21 cellular contexts compared by ENCODE assay signal in the genomic region with DNA sequence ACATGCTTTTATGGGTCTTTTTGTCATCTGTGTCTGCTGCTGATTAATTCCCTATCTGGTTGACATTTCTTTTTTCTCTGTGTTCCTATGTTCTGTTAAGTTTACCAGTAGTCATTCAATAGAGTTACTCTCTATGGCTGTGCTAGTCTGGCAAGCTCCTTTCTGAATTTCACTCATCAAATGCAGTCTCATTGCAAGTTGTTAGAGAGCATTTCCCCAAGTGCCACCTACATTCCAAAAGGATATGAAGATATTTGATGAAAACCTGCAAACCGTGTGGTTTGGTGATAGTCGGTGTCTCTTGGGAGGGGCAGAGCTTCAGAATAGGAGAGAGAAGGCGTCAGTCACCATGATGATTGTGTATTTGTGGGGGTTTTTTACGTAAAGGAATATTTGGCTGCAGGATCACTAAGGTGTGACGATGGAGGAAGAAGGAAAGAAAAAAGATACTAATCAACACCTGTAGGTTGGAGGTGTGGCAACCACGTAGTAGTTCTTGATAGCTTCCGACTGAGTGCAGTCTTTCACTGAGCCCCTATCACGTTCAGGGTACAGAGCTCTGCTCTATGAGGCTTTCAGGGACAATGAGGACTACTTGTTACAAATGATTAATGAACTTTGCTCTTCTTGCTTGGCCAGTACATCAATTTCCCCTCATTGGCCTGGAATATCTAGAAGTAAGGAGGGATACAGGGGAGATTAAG.
DNase-seq lines count a peak whose midpoint lies in the region; ATAC-seq and TF ChIP-seq lines count a peak whose summit lies in the region.
"Had no signal": no experiment of that assay in that cellular context is flagged by ENCODE, and none has a peak within 500 bp of the region (broad histone marks: within the 10 kb centered on the region; RNA-seq: fewer than 3 reads in every experiment).

No MANE protein-coding gene starts in this region.

- peak overlapping the region; percentile 73 to 92 (median 83) for H3K27ac Mint-ChIP-seq in CD4-positive, CD25-positive, alpha-beta regulatory T cell
- peak overlapping the region; percentile 34 for H3K27ac Mint-ChIP-seq in CD8-positive, alpha-beta T cell
- H3K27ac Mint-ChIP-seq in activated T-helper 1 cell treated with anti-CD3 and anti-CD28 coated beads, Interleukin-12 subunit alpha, Interleukin-12 subunit beta, Interleukin-2, Interleukin-4 antibody, amounts not matched to agents 30 ng/mL and 10 ng/mL and 1 ng/mL, durations not matched to agents 14 hours and 24 hours and 36 hours = peak overlapping the region; percentile 77
- H3K27ac Mint-ChIP-seq in naive thymus-derived CD4-positive, alpha-beta T cell = peak overlapping the region in 8 of 9 donors; percentile 1 to 83 (median 18)

- no peaks in the 10 kb centered on the region for H3K36me3 Mint-ChIP-seq in CD4-positive, CD25-positive, alpha-beta regulatory T cell
- H3K36me3 Mint-ChIP-seq in CD8-positive, alpha-beta T cell = no peaks in the 10 kb centered on the region
- H3K36me3 Mint-ChIP-seq in activated T-helper 1 cell treated with anti-CD3 and anti-CD28 coated beads, Interleukin-12 subunit alpha, Interleukin-12 subunit beta, Interleukin-2, Interleukin-4 antibody, amounts not matched to agents 30 ng/mL and 10 ng/mL and 1 ng/mL, durations not matched to agents 14 hours and 24 hours and 36 hours (ENCODE audit: low read depth) = peaks cover 3% of the 10 kb centered on the region
- H3K36me3 Mint-ChIP-seq in naive thymus-derived CD4-positive, alpha-beta T cell = peaks cover 0 to 5% (median 0%) of the 10 kb centered on the region in 5 donors

- H3K4me3 ChIP-seq in CD4-positive, CD25-positive, alpha-beta regulatory T cell (ENCODE audit: low read depth, low read length) = peak overlapping the region; percentile 35
- H3K4me3 ChIP-seq in CD8-positive, alpha-beta T cell (ENCODE audit: low read depth, low read length) = no peak overlapping the region
- H3K4me3 ChIP-seq in naive thymus-derived CD4-positive, alpha-beta T cell (ENCODE audit: low read length) = no peak overlapping the region
- H3K4me3 ChIP-seq: coronary artery, HAP-1, tibial artery had no signal

- H3K9me3 Mint-ChIP-seq in CD4-positive, CD25-positive, alpha-beta regulatory T cell = no peaks in the 10 kb centered on the region
- peaks cover 2% of the 10 kb centered on the region for H3K9me3 Mint-ChIP-seq in CD8-positive, alpha-beta T cell
- peaks cover 5% of the 10 kb centered on the region for H3K9me3 Mint-ChIP-seq in activated T-helper 1 cell treated with anti-CD3 and anti-CD28 coated beads, Interleukin-12 subunit alpha, Interleukin-12 subunit beta, Interleukin-2, Interleukin-4 antibody, amounts not matched to agents 30 ng/mL and 10 ng/mL and 1 ng/mL, durations not matched to agents 14 hours and 24 hours and 36 hours
- peaks cover 0 to 2% (median 0%) of the 10 kb centered on the region in 11 donors for H3K9me3 Mint-ChIP-seq in naive thymus-derived CD4-positive, alpha-beta T cell

- H3K27me3 Mint-ChIP-seq in CD4-positive, CD25-positive, alpha-beta regulatory T cell = no peaks in the 10 kb centered on the region
- no peaks in the 10 kb centered on the region for H3K27me3 Mint-ChIP-seq in CD8-positive, alpha-beta T cell (ENCODE audit: low read depth)
- no peaks in the 10 kb centered on the region for H3K27me3 Mint-ChIP-seq in activated T-helper 1 cell treated with anti-CD3 and anti-CD28 coated beads, Interleukin-12 subunit alpha, Interleukin-12 subunit beta, Interleukin-2, Interleukin-4 antibody, amounts not matched to agents 30 ng/mL and 10 ng/mL and 1 ng/mL, durations not matched to agents 14 hours and 24 hours and 36 hours (ENCODE audit: insufficient read depth)
- H3K27me3 Mint-ChIP-seq in naive thymus-derived CD4-positive, alpha-beta T cell = no peaks in the 10 kb centered on the region

- H3K27me3 ChIP-seq in CD4-positive, CD25-positive, alpha-beta regulatory T cell (ENCODE audit: control insufficient read depth, insufficient read depth, low read length) = no peaks in the 10 kb centered on the region
- no peaks in the 10 kb centered on the region for H3K27me3 ChIP-seq in CD8-positive, alpha-beta T cell (ENCODE audit: insufficient read depth, low read length)
- no peaks in the 10 kb centered on the region for H3K27me3 ChIP-seq in naive thymus-derived CD4-positive, alpha-beta T cell (ENCODE audit: control insufficient read depth in 2 of 2, insufficient read depth in 2 of 2, low read length in 2 of 2)
- H3K27me3 ChIP-seq: brain microvascular endothelial cell, tibial artery had no signal

- no peaks in the 10 kb centered on the region for H3K36me3 ChIP-seq in CD4-positive, CD25-positive, alpha-beta regulatory T cell (ENCODE audit: control insufficient read depth, insufficient read depth, low read length)
- no peaks in the 10 kb centered on the region for H3K36me3 ChIP-seq in CD8-positive, alpha-beta T cell (ENCODE audit: insufficient read depth, low read length)
- H3K36me3 ChIP-seq in naive thymus-derived CD4-positive, alpha-beta T cell (ENCODE audit: control insufficient read depth in 2 of 3, insufficient read depth in 3 of 3, low read length in 3 of 3) = no peaks in the 10 kb centered on the region
- H3K36me3 ChIP-seq: brain microvascular endothelial cell, HAP-1, tibial artery had no signal

- TF ChIP-seq CTCF in CD8-positive, alpha-beta T cell (IDR thresholded peaks at IDR 0.05) = no peak

- intact Hi-C loops in CD8-positive, alpha-beta T cell (cut with DNase I, micrococcal nuclease) = no loop called here
- intact Hi-C loops in activated T-helper 1 cell treated with anti-CD3 and anti-CD28 coated beads, Interleukin-12 subunit alpha, Interleukin-12 subunit beta, Interleukin-2, Interleukin-4 antibody, amounts not matched to agents 30 ng/mL and 10 ng/mL and 1 ng/mL, durations not matched to agents 14 hours and 24 hours and 36 hours (cut with micrococcal nuclease) = loop anchor here (5.0 to 10.0 kb wide), 2 partner anchors 183 to 579 kb away; a partner anchor contains a TSS
- intact Hi-C loops in naive thymus-derived CD4-positive, alpha-beta T cell (cut with micrococcal nuclease) = loop anchor here in 1 of 2 donors (2.0 to 10.0 kb wide), 3 partner anchors 17 to 181 kb away; no protein-coding TSS in a partner anchor

- H3K9me3 ChIP-seq in CD4-positive, CD25-positive, alpha-beta regulatory T cell (ENCODE audit: control insufficient read depth in 2 of 2, low read length in 2 of 2) = no peaks in the 10 kb centered on the region
- H3K9me3 ChIP-seq in CD8-positive, alpha-beta T cell (ENCODE audit: low read length) = no peaks in the 10 kb centered on the region
- no peaks in the 10 kb centered on the region for H3K9me3 ChIP-seq in naive thymus-derived CD4-positive, alpha-beta T cell (ENCODE audit: control insufficient read depth in 2 of 3, low read length in 3 of 3)
- H3K9me3 ChIP-seq: HAP-1, SK-N-SH, tibial artery had no signal

- POLR2A ChIA-PET in CD8-positive, alpha-beta T cell (lab: Charles Lee) = interaction anchor here (1.2 kb wide), 1 partner anchor 11 kb away, joined by 5 read pairs; no protein-coding TSS in a partner anchor
- POLR2A ChIA-PET in naive thymus-derived CD4-positive, alpha-beta T cell (lab: Charles Lee) = interaction anchor here (0.7 to 0.9 kb wide), 2 partner anchors 23 to 82 kb away, joined by 3 to 4 read pairs; no protein-coding TSS in a partner anchor

- peak in 1 of 2 donors; percentile 31 for ATAC-seq in CD4-positive, CD25-positive, alpha-beta regulatory T cell (ENCODE audit: low read depth in 2 of 2)
- ATAC-seq in CD8-positive, alpha-beta T cell = no peak
- ATAC-seq in naive thymus-derived CD4-positive, alpha-beta T cell = no peak
- ATAC-seq in GM18498 (IDR thresholded peaks at IDR 0.05; ENCODE audit: unreplicated experiment) (no peak), GM21367 (IDR thresholded peaks at IDR 0.05; ENCODE audit: unreplicated experiment) (no peak), GM19455 (IDR thresholded peaks at IDR 0.05; ENCODE audit: unreplicated experiment) (no peak)
- ATAC-seq: left cardiac atrium had no signal

- H3K4me1 ChIP-seq in CD4-positive, CD25-positive, alpha-beta regulatory T cell (ENCODE audit: control insufficient read depth, insufficient read depth, low read length, poor library complexity, severe bottlenecking) = peaks cover 47% of the 10 kb centered on the region
- H3K4me1 ChIP-seq in CD8-positive, alpha-beta T cell (ENCODE audit: insufficient read depth, low read length) = peaks cover 34% of the 10 kb centered on the region
- peaks cover 8 to 36% of the 10 kb centered on the region in 2 donors for H3K4me1 ChIP-seq in naive thymus-derived CD4-positive, alpha-beta T cell (ENCODE audit: control insufficient read depth in 2 of 2, insufficient read depth in 2 of 2, low read length in 2 of 2)
- H3K4me1 ChIP-seq: tibial artery had no signal

- DNase-seq in CD4-positive, CD25-positive, alpha-beta regulatory T cell = no peak
- DNase-seq in CD8-positive, alpha-beta T cell = no peak
- no peak for DNase-seq in activated T-helper 1 cell treated with anti-CD3 and anti-CD28 coated beads, Interleukin-12 subunit alpha, Interleukin-12 subunit beta, Interleukin-2, Interleukin-4 antibody, amounts not matched to agents 30 ng/mL and 10 ng/mL and 1 ng/mL, durations not matched to agents 14 hours and 24 hours and 36 hours (ENCODE audit: low spot score)
- DNase-seq in naive thymus-derived CD4-positive, alpha-beta T cell = no peak
- DNase-seq: activated CD4-positive, alpha-beta T cell treated with anti-CD3 and anti-CD28 coated beads for 48 hours; activated T-cell treated with anti-CD3 and anti-CD28 coated beads, Interleukin-2, amount 50 U/mL, for 1 hour; brain microvascular endothelial cell; EL; left cardiac atrium; mesenchymal stem cell; NCI-H510A treated with DMSO at 0.1 percent for 48 hours; nephron progenitor cell; RPMI8226; SK-N-SH; stimulated activated naive CD4-positive, alpha-beta T cell treated with Interleukin-2 at 50 U/mL for 16 hours; tibial artery had no signal

- peak overlapping the region; percentile 57 for H3K27ac ChIP-seq in CD4-positive, CD25-positive, alpha-beta regulatory T cell (ENCODE audit: insufficient read depth, low read length, poor library complexity, severe bottlenecking)
- no peak overlapping the region for H3K27ac ChIP-seq in CD8-positive, alpha-beta T cell (ENCODE audit: low read depth, low read length)
- H3K27ac ChIP-seq in naive thymus-derived CD4-positive, alpha-beta T cell (ENCODE audit: low read depth, low read length) = no peak overlapping the region
- H3K27ac ChIP-seq: brain microvascular endothelial cell, coronary artery, tibial artery had no signal

- CTCF ChIA-PET in CD8-positive, alpha-beta T cell (lab: Charles Lee) = interaction anchor here (1.0 to 1.7 kb wide), 7 partner anchors 10 to 156 kb away, joined by 3 to 5 read pairs (median 4); a partner anchor contains a TSS
- CTCF ChIA-PET in naive thymus-derived CD4-positive, alpha-beta T cell (lab: Charles Lee) = interaction anchor here (1.3 kb wide), 2 partner anchors 86 to 151 kb away, joined by 5 to 7 read pairs; no protein-coding TSS in a partner anchor

- H3K4me3 Mint-ChIP-seq in CD4-positive, CD25-positive, alpha-beta regulatory T cell = peak overlapping the region in 3 of 4 donors; percentile 23 to 73 (median 48)
- no peak overlapping the region for H3K4me3 Mint-ChIP-seq in CD8-positive, alpha-beta T cell
- H3K4me3 Mint-ChIP-seq in activated T-helper 1 cell treated with anti-CD3 and anti-CD28 coated beads, Interleukin-12 subunit alpha, Interleukin-12 subunit beta, Interleukin-2, Interleukin-4 antibody, amounts not matched to agents 30 ng/mL and 10 ng/mL and 1 ng/mL, durations not matched to agents 14 hours and 24 hours and 36 hours = no peak overlapping the region
- H3K4me3 Mint-ChIP-seq in naive thymus-derived CD4-positive, alpha-beta T cell = peak overlapping the region in 2 of 10 donors; percentile 12 to 18
- H3K4me3 Mint-ChIP-seq: nephron progenitor cell had no signal

- H3K4me1 Mint-ChIP-seq in CD4-positive, CD25-positive, alpha-beta regulatory T cell = peaks cover 43 to 73% (median 62%) of the 10 kb centered on the region in 4 donors
- H3K4me1 Mint-ChIP-seq in CD8-positive, alpha-beta T cell (ENCODE audit: low read depth) = peaks cover 58% of the 10 kb centered on the region
- peaks cover 76% of the 10 kb centered on the region for H3K4me1 Mint-ChIP-seq in activated T-helper 1 cell treated with anti-CD3 and anti-CD28 coated beads, Interleukin-12 subunit alpha, Interleukin-12 subunit beta, Interleukin-2, Interleukin-4 antibody, amounts not matched to agents 30 ng/mL and 10 ng/mL and 1 ng/mL, durations not matched to agents 14 hours and 24 hours and 36 hours (ENCODE audit: low read depth)
- peaks cover 33 to 78% (median 64%) of the 10 kb centered on the region in 7 donors for H3K4me1 Mint-ChIP-seq in naive thymus-derived CD4-positive, alpha-beta T cell

Comparison
In these comparisons a context has a peak if more than half of its experiments do, and no peak if none do; other contexts are left out.
1. H3K27ac Mint-ChIP-seq: peak in every context shown above with its lines; median percentile 83 in CD4-positive, CD25-positive, alpha-beta regulatory T cell; 77 in activated T-helper 1 cell treated with anti-CD3 and anti-CD28 coated beads, Interleukin-12 subunit alpha, Interleukin-12 subunit beta, Interleukin-2, Interleukin-4 antibody, amounts not matched to agents 30 ng/mL and 10 ng/mL and 1 ng/mL, durations not matched to agents 14 hours and 24 hours and 36 hours; 34 in CD8-positive, alpha-beta T cell; 18 in naive thymus-derived CD4-positive, alpha-beta T cell.
2. H3K4me3 Mint-ChIP-seq: peak in CD4-positive, CD25-positive, alpha-beta regulatory T cell (3 of 4); none in CD8-positive, alpha-beta T cell (single experiment) and activated T-helper 1 cell treated with anti-CD3 and anti-CD28 coated beads, Interleukin-12 subunit alpha, Interleukin-12 subunit beta, Interleukin-2, Interleukin-4 antibody, amounts not matched to agents 30 ng/mL and 10 ng/mL and 1 ng/mL, durations not matched to agents 14 hours and 24 hours and 36 hours (single experiment).